In the genomic region with DNA sequence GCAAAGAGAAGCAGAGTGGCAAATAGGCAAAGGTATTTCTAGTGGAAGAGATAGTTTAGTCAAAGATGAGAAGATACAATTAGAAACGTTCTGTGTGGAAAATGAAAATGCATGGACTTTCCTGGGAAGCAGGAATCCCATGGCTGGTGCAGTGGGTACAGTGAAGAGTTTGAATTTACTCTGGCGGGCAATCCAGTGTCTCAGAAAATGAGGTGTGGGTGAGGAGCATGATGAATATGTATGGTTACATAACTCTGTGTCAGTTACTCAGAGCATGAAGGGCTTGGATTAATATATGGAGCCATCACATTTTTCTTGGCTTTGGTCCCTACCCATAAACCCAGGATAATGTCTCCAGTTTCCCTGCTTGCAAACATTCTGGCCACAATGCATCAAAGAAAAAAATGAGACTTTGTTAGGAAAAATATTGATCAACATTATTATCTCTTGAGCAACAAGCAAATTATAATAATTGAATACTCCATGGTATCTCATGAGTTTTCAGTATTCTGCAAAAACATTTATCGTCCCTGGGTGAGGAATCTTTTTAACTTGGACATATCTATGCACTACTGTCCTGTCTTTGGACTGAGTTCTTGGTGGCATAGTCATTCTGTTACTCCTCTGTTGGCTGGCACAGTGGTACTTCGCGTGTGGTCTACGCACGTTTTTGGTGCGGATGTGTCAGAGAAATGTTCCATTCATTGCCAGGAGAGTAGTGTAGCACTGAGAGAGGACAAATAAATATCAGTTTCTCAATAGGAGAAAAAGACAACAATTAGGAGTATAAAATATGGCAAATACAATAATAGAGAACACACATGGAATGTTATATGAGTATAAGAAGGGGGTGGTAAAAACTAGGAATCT, we compare ENCODE assay signal across 21 cellular contexts.
"Had no signal": no experiment of that assay in that cellular context is flagged by ENCODE, and none has a peak within 500 bp of the region (broad histone marks: within the 10 kb centered on the region; RNA-seq: fewer than 3 reads in every experiment).

No MANE protein-coding gene starts in this region.

- H3K27ac ChIP-seq: ascending aorta, hepatocyte, neutrophil, suprapubic skin had no signal

- H3K4me3 ChIP-seq: ascending aorta, dorsolateral prefrontal cortex, hepatocyte, suprapubic skin had no signal

- H3K36me3 Mint-ChIP-seq: naive B cell had no signal

- FAIRE-seq: keratinocyte, small intestine had no signal

- H3K36me3 ChIP-seq: ascending aorta, neutrophil, suprapubic skin had no signal

- H3K4me1 ChIP-seq: ascending aorta, suprapubic skin had no signal

- H3K9me3 Mint-ChIP-seq: activated naive CD4-positive, alpha-beta T cell treated with anti-CD3 and anti-CD28 coated beads for 36 hours; activated naive CD8-positive, alpha-beta T cell treated with anti-CD3 and anti-CD28 coated beads, Interleukin-2, amount 50 U/mL, for 24 hours; endodermal cell had no signal

- H3K4me1 Mint-ChIP-seq: activated naive CD8-positive, alpha-beta T cell treated with anti-CD3 and anti-CD28 coated beads, Interleukin-2, amount 50 U/mL, for 24 hours; endodermal cell; naive B cell had no signal

- H3K4me3 Mint-ChIP-seq: activated CD4-positive, alpha-beta T cell treated with anti-CD3 and anti-CD28 coated beads, Interleukin-2, amount 10 ng/mL, durations not matched to agents 24 days and 14 days; activated naive CD4-positive, alpha-beta T cell treated with anti-CD3 and anti-CD28 coated beads for 36 hours; activated naive CD8-positive, alpha-beta T cell treated with anti-CD3 and anti-CD28 coated beads, Interleukin-2, amount 50 U/mL, for 24 hours; endodermal cell; naive B cell had no signal

- H3K9me3 ChIP-seq: ascending aorta, neutrophil, suprapubic skin had no signal

- ATAC-seq: activated naive CD8-positive, alpha-beta T cell treated with anti-CD3 and anti-CD28 coated beads, Interleukin-2, amount 50 U/mL, for 24 hours; left lobe of liver; stimulated activated naive CD8-positive, alpha-beta T cell treated with anti-CD3 and anti-CD28 coated beads, Interleukin-15, Interleukin-2, amounts not matched to agents 100 U/mL and 50 U/mL, for 24 hours had no signal

- H3K27ac Mint-ChIP-seq: activated CD4-positive, alpha-beta T cell treated with anti-CD3 and anti-CD28 coated beads, Interleukin-2, amount 10 ng/mL, durations not matched to agents 24 days and 14 days; activated naive CD4-positive, alpha-beta T cell treated with anti-CD3 and anti-CD28 coated beads for 36 hours; activated naive CD8-positive, alpha-beta T cell treated with anti-CD3 and anti-CD28 coated beads, Interleukin-2, amount 50 U/mL, for 24 hours; activated T-helper 2 cell treated with anti-CD3 and anti-CD28 coated beads, Interferon-gamma antibody, Interleukin-2, Interleukin-4, amounts not matched to agents 10 μg/mL and 5 μg/mL and 100 μg/mL, durations not matched to agents 14 hours and 24 hours and 36 hours; endodermal cell had no signal

- DNase-seq: activated CD4-positive, alpha-beta T cell treated with anti-CD3 and anti-CD28 coated beads, Interleukin-2, amount 10 ng/mL, durations not matched to agents 24 days and 14 days; activated CD4-positive, CD25-positive, alpha-beta regulatory T cell; activated naive CD4-positive, alpha-beta T cell treated with anti-CD3 and anti-CD28 coated beads for 36 hours; activated naive CD8-positive, alpha-beta T cell treated with anti-CD3 and anti-CD28 coated beads, Interleukin-2, amount 50 U/mL, for 24 hours; dorsolateral prefrontal cortex; endodermal cell; erythroblast; naive B cell; posterior cingulate gyrus; small intestine; stimulated activated CD4-positive, alpha-beta T cell treated with anti-CD3 and anti-CD28 coated beads, Interleukin-4, amount 100 ng/mL, for 4 hours; stimulated activated CD8-positive, alpha-beta memory T cell treated with anti-CD3 and anti-CD28 coated beads, Interleukin-4, amount 100 ng/mL, for 48 hours; stimulated activated naive CD8-positive, alpha-beta T cell treated with anti-CD3 and anti-CD28 coated beads, Interleukin-15, Interleukin-2, amounts not matched to agents 100 U/mL and 50 U/mL, for 24 hours; trophoblast cell had no signal

- H3K27me3 ChIP-seq: ascending aorta, dorsolateral prefrontal cortex, hepatocyte, neutrophil, suprapubic skin had no signal

- H3K27me3 Mint-ChIP-seq: activated naive CD8-positive, alpha-beta T cell treated with anti-CD3 and anti-CD28 coated beads, Interleukin-2, amount 50 U/mL, for 24 hours; naive B cell had no signal
